ENCODE assay signal across 8 cellular contexts in the genomic region with DNA sequence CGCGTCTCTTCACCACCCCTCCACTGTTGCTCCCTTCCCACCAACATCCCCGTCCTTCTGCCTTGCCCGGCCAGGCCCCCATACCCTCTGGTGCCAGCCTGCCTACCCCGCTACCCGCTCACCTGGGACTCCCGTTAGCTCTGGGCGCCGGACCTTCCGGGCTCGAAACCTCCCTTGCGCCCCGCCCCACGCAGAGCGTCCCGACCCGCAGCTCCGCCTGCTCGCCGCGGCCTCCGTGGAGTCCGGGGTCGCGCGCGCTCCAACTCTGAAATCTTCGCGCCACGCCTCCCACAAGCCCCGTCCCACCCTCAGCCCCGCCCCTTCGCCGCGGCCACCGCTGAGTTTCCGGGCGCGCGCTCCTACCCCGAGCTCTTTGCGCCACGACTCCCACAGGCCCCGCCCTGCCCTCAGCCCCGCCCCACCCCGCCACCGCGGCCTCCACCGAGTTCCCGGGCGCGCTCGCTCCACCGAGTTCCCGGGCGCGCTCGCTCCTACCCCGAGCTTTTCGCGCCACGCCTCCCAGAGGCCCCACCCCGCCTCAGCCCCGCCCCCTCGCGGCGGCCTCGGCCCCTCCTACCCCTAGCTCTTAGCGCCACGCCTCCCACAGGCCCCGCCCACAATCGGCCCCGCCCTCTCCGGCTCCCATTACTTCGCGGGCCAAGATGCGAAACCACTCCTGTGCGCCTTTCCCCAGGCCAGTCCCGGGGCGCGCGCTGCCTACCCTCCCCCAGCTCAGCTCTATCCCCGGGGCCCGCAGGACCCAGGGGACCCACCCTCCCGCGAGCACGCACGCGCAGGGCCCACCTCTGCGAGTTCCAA. TPM values are rescaled to one million over a fixed set of nuclear protein-coding genes. Genes with fewer than 3 reads are reported as not detected.
DNase-seq lines count a peak whose midpoint lies in the region; ATAC-seq and TF ChIP-seq lines count a peak whose summit lies in the region.

A gene (minus strand): TSS at position 267 of the 819 bp plus-strand sequence. CDS start 5,617 bp downstream, outside the sequence.

- TF ChIP-seq CTCF in activated B cell treated with CpG ODN at 0.5 μM for 24 hours (IDR thresholded peaks at IDR 0.05), result no peak
- no peak for TF ChIP-seq CTCF in cardiac fibroblast (IDR thresholded peaks at IDR 0.05; ENCODE audit: low read depth, low read length)
- peak in 3 of 11 experiments; percentile 8 to 44 (median 35) for TF ChIP-seq CTCF in spleen (IDR thresholded peaks at IDR 0.05 in 8 of 11, conservative IDR thresholded peaks at IDR 0.05 in 3 of 11)

- H3K4me1 Mint-ChIP-seq in activated B cell treated with CpG ODN at 0.5 μM for 24 hours, result peaks cover 37% of the 10 kb centered on the region

- intact Hi-C loops in activated B cell treated with CpG ODN at 0.5 μM for 24 hours (cut with micrococcal nuclease) (loop anchor here (1.0 to 5.0 kb wide), 10 partner anchors 56 to 1888 kb away; a partner anchor contains a TSS), spleen (cut with DNase I; ENCODE audit: low total_unique reads) (loop anchor here (5.0 kb wide), 1 partner anchor 53 kb away; a partner anchor contains a TSS)

- no peaks in the 10 kb centered on the region for H3K27me3 Mint-ChIP-seq in activated B cell treated with CpG ODN at 0.5 μM for 24 hours

- TF ChIP-seq POLR2A in GM18951 (IDR thresholded peaks at IDR 0.05; ENCODE audit: extremely low read depth, insufficient read depth, insufficient read length), result peak; percentile 87
- peak in 2 of 3 donors; percentile 30 to 66 for TF ChIP-seq POLR2A in spleen (IDR thresholded peaks at IDR 0.05)

- H3K4me1 ChIP-seq in spleen, result peaks cover 18 to 61% (median 35%) of the 10 kb centered on the region in 6 donors

- no peaks in the 10 kb centered on the region for H3K9me3 Mint-ChIP-seq in activated B cell treated with CpG ODN at 0.5 μM for 24 hours

- H3K4me3 ChIP-seq in cardiac fibroblast (replicated peaks in 1 of 2; ENCODE audit: low read depth in 2 of 2, low read length in 2 of 2), result peak within 1 kb of the TSS; percentile 90 to 98
- peak within 1 kb of the TSS; percentile 67 to 90 (median 82) for H3K4me3 ChIP-seq in spleen

- no peaks in the 10 kb centered on the region for H3K36me3 ChIP-seq in spleen

- CTCF ChIA-PET in activated B cell treated with CpG ODN at 0.5 μM for 24 hours (lab: Charles Lee), result interaction anchor here (1.1 to 7.6 kb wide), 7 partner anchors 14 to 856 kb away, joined by 3 to 108 read pairs (median 5); a partner anchor contains a TSS

- no peaks in the 10 kb centered on the region for H3K27me3 ChIP-seq in spleen (replicated peaks in 1 of 7)

- DNase-seq in AG08396 (ENCODE audit: low spot score) (peak; percentile 98), NCI-H2227 treated with DMSO at 0.1 percent for 48 hours (lab: John Stamatoyannopoulos, UW) (peak; percentile 99), activated B cell treated with CpG ODN at 0.5 μM for 24 hours (peak; percentile 100), cardiac fibroblast (ENCODE audit: low read depth in 2 of 2) (peak; percentile 98 to 99), inferior parietal cortex (ENCODE audit: extremely low spot score) (peak; percentile 93), spleen (peak; percentile 100)

- H3K4me3 Mint-ChIP-seq in activated B cell treated with CpG ODN at 0.5 μM for 24 hours, result peak within 1 kb of the TSS; percentile 98

- POLR2A ChIA-PET in activated B cell treated with CpG ODN at 0.5 μM for 24 hours (lab: Charles Lee), result interaction anchor here (0.5 to 1.9 kb wide), 19 partner anchors 11 to 1298 kb away, joined by 3 to 37 read pairs (median 6); a partner anchor contains a TSS

- H3K9me3 ChIP-seq in spleen, result no peaks in the 10 kb centered on the region

- ATAC-seq in HG03175 (IDR thresholded peaks at IDR 0.05; ENCODE audit: unreplicated experiment), result peak; percentile 75
- ATAC-seq in activated B cell treated with CpG ODN at 0.5 μM for 24 hours (ENCODE audit: low read depth), result peak; percentile 81

- in situ Hi-C loops in GM18951 (cut with MboI; ENCODE audit: low sequenced_read_pairs, unreplicated experiment), result no loop called here

- H3K36me3 Mint-ChIP-seq in activated B cell treated with CpG ODN at 0.5 μM for 24 hours (ENCODE audit: low read depth), result peaks cover 9% of the 10 kb centered on the region

- peak within 1 kb of the TSS; percentile 91 to 96 (median 92) for H3K27ac ChIP-seq in spleen

- 0 to 1% (median 1%) methylated on average over 65 to 90 of the region's 90 CpGs for WGBS in spleen, 5 donors

- peak within 1 kb of the TSS; percentile 92 for H3K27ac Mint-ChIP-seq in activated B cell treated with CpG ODN at 0.5 μM for 24 hours

RNA-seq across cellular contexts. Expression of the gene that starts here (rescaled TPM):
- total RNA-seq in activated B cell treated with CpG ODN at 0.5 μM for 24 hours, result 38.0 and 41.0 TPM in 2 replicates
- 10 to 100 TPM; 23.7 to 38.1 (median 27.6) TPM for total RNA-seq in spleen
- 10 to 100 TPM; 24.6 to 31.4 (median 28.3) TPM for polyA plus RNA-seq in spleen

Comparison
In these comparisons a context has a peak if more than half of its experiments do, and no peak if none do; other contexts are left out.
1. Peak in every context shown above with its lines: DNase-seq, ATAC-seq, H3K4me3 ChIP-seq and H3K27ac ChIP-seq.